In genomic region chr3:16841354-16841753, GRCh38 we compare ENCODE assay signal across 11 cellular contexts. TPM values are rescaled to one million over a fixed set of nuclear protein-coding genes. Genes with fewer than 3 reads are reported as not detected.
DNase-seq lines count a peak whose midpoint lies in the region; ATAC-seq and TF ChIP-seq lines count a peak whose summit lies in the region.
"Had no signal": no experiment of that assay in that cellular context is flagged by ENCODE, and none has a peak within 500 bp of the region (broad histone marks: within the 10 kb centered on the region; RNA-seq: fewer than 3 reads in every experiment).

No MANE protein-coding gene starts in this region.

- no peaks in the 10 kb centered on the region for H3K9me2 ChIP-seq in OCI-LY7 (ENCODE audit: insufficient read depth, low read length)

- H3K4me1 Mint-ChIP-seq in activated naive CD4-positive, alpha-beta T cell treated with anti-CD3 and anti-CD28 coated beads for 36 hours (ENCODE audit: low read depth), result peaks cover 68% of the 10 kb centered on the region
- H3K4me1 Mint-ChIP-seq in effector memory CD8-positive, alpha-beta T cell (ENCODE audit: low read depth in 2 of 2), result peaks cover 42 to 63% of the 10 kb centered on the region in 2 donors
- peaks cover 59% of the 10 kb centered on the region for H3K4me1 Mint-ChIP-seq in stimulated activated memory B cell treated with anti-CD40 and anti-IgM and Interleukin-4, amounts not matched to agents 10 μg/mL and 1 μg/mL and 100 μg/mL, for 72 hours

- BruUV-seq in OCI-LY7 (replicated peaks; lab: Mats Ljungman, UMichigan), result no TSS peak

- DNase-seq in activated naive CD4-positive, alpha-beta T cell treated with anti-CD3 and anti-CD28 coated beads for 36 hours, result no peak
- no peak for DNase-seq in activated naive CD4-positive, alpha-beta T cell treated with anti-CD3 and anti-CD28 coated beads, Interleukin-2, amount 50 U/mL, for 72 hours (ENCODE audit: low spot score in 2 of 2)
- DNase-seq in OCI-LY7 (ENCODE audit: low spot score) (peak; percentile 18), GM10266 (ENCODE audit: extremely low spot score) (no peak), adrenal gland (no peak)
- no peak for DNase-seq in effector memory CD8-positive, alpha-beta T cell
- DNase-seq: activated CD4-positive, CD25-positive, alpha-beta regulatory T cell; NCI-H446; retina had no signal

- no peaks in the 10 kb centered on the region for H3K79me2 ChIP-seq in OCI-LY7 (ENCODE audit: insufficient read depth, low read depth, low read length)

- H4K20me1 ChIP-seq in OCI-LY7 (ENCODE audit: insufficient read depth, low read length), result no peaks in the 10 kb centered on the region

- peak overlapping the region; percentile 93 for H3K27ac Mint-ChIP-seq in activated naive CD4-positive, alpha-beta T cell treated with anti-CD3 and anti-CD28 coated beads for 36 hours
- peak overlapping the region in 1 of 2 donors; percentile 92 for H3K27ac Mint-ChIP-seq in activated naive CD4-positive, alpha-beta T cell treated with anti-CD3 and anti-CD28 coated beads, Interleukin-2, amount 50 U/mL, for 72 hours
- peak overlapping the region; percentile 96 to 99 for H3K27ac Mint-ChIP-seq in effector memory CD8-positive, alpha-beta T cell
- peak overlapping the region; percentile 98 for H3K27ac Mint-ChIP-seq in stimulated activated memory B cell treated with anti-CD40 and anti-IgM and Interleukin-4, amounts not matched to agents 10 μg/mL and 1 μg/mL and 100 μg/mL, for 72 hours

- WGBS in adrenal gland, 4 donors, result 30 to 43% (median 37%) methylated on average over 6 of the region's 6 CpGs

- TF ChIP-seq CTCF in OCI-LY7 (conservative IDR thresholded peaks at IDR 0.05; ENCODE audit: low read length), result no peak
- TF ChIP-seq CTCF in GM10266 (IDR thresholded peaks at IDR 0.05; ENCODE audit: control insufficient read depth, insufficient read depth, low read depth, missing control alignments), result no peak
- TF ChIP-seq CTCF in adrenal gland (IDR thresholded peaks at IDR 0.05), result no peak

- no peaks in the 10 kb centered on the region for H3K27me3 Mint-ChIP-seq in activated naive CD4-positive, alpha-beta T cell treated with anti-CD3 and anti-CD28 coated beads for 36 hours (ENCODE audit: low read depth)
- no peaks in the 10 kb centered on the region for H3K27me3 Mint-ChIP-seq in effector memory CD8-positive, alpha-beta T cell
- no peaks in the 10 kb centered on the region for H3K27me3 Mint-ChIP-seq in stimulated activated memory B cell treated with anti-CD40 and anti-IgM and Interleukin-4, amounts not matched to agents 10 μg/mL and 1 μg/mL and 100 μg/mL, for 72 hours

- H2AFZ ChIP-seq in OCI-LY7 (ENCODE audit: low read length), result peak overlapping the region; percentile 99

- no peak for ATAC-seq in activated naive CD4-positive, alpha-beta T cell treated with anti-CD3 and anti-CD28 coated beads, Interleukin-2, amount 50 U/mL, for 72 hours
- ATAC-seq in effector memory CD8-positive, alpha-beta T cell (replicated peaks), result no peak
- ATAC-seq in stimulated activated memory B cell treated with anti-CD40 and anti-IgM and Interleukin-4, amounts not matched to agents 10 μg/mL and 1 μg/mL and 100 μg/mL, for 72 hours, result no peak
- ATAC-seq in GM21360 (IDR thresholded peaks at IDR 0.05; ENCODE audit: unreplicated experiment), result no peak

- H3K27ac ChIP-seq in OCI-LY7 (ENCODE audit: low read depth, low read length, poor library complexity, severe bottlenecking) (peak overlapping the region; percentile 80), adrenal gland (peak overlapping the region in 2 of 5 donors; percentile 17 to 66)

- TF ChIP-seq POLR2A in adrenal gland (IDR thresholded peaks at IDR 0.05), result no peak

- no peaks in the 10 kb centered on the region for H3K36me3 ChIP-seq in OCI-LY7 (ENCODE audit: insufficient read depth, low read length)
- no peaks in the 10 kb centered on the region for H3K36me3 ChIP-seq in adrenal gland (replicated peaks in 1 of 2)

- no peaks in the 10 kb centered on the region for H3K27me3 ChIP-seq in adrenal gland

- H3K9me3 ChIP-seq in OCI-LY7 (ENCODE audit: low read length), result no peaks in the 10 kb centered on the region
- no peaks in the 10 kb centered on the region for H3K9me3 ChIP-seq in adrenal gland (replicated peaks in 1 of 3)

- CTCF ChIA-PET in activated naive CD4-positive, alpha-beta T cell treated with anti-CD3 and anti-CD28 coated beads for 36 hours (lab: Charles Lee), result interaction anchor here (1.2 to 1.7 kb wide), 2 partner anchors 13 to 49 kb away, joined by 3 to 6 read pairs; no protein-coding TSS in a partner anchor
- CTCF ChIA-PET in OCI-LY7 (lab: Charles Lee; ENCODE audit: unreplicated experiment), result interaction anchor here (1.1 kb wide), 1 partner anchor 43 kb away, joined by 3 read pairs; no protein-coding TSS in a partner anchor

- intact Hi-C loops in activated naive CD4-positive, alpha-beta T cell treated with anti-CD3 and anti-CD28 coated beads for 36 hours (cut with micrococcal nuclease), result loop anchor here (1.0 to 5.0 kb wide), 3 partner anchors 17 to 534 kb away; partner anchors contain the start of gene RFTN1
- intact Hi-C loops in OCI-LY7 (cut with micrococcal nuclease; ENCODE audit: unreplicated experiment) (loop anchor here (2.0 to 5.0 kb wide), 3 partner anchors 71 to 356 kb away; no protein-coding TSS in a partner anchor), adrenal gland (cut with DNase I) (no loop called here)

- POLR2A ChIA-PET in OCI-LY7 (lab: Charles Lee), result interaction anchor here (0.8 to 4.4 kb wide), 19 partner anchors 8 to 353 kb away, joined by 3 to 25 read pairs (median 5); partner anchors contain the start of gene PLCL2

- peak overlapping the region; percentile 93 for H3K4me2 ChIP-seq in OCI-LY7 (ENCODE audit: low read length)

- peak overlapping the region; percentile 60 for H3K4me3 Mint-ChIP-seq in activated naive CD4-positive, alpha-beta T cell treated with anti-CD3 and anti-CD28 coated beads for 36 hours
- H3K4me3 Mint-ChIP-seq in effector memory CD8-positive, alpha-beta T cell, result peak overlapping the region; percentile 83 to 87
- H3K4me3 Mint-ChIP-seq in stimulated activated memory B cell treated with anti-CD40 and anti-IgM and Interleukin-4, amounts not matched to agents 10 μg/mL and 1 μg/mL and 100 μg/mL, for 72 hours, result peak overlapping the region; percentile 68

- H3K4me3 ChIP-seq in OCI-LY7 (ENCODE audit: low read depth, low read length, poor library complexity, severe bottlenecking) (peak overlapping the region; percentile 65), adrenal gland (peak overlapping the region in 1 of 4 donors; percentile 59)

- no peaks in the 10 kb centered on the region for H3K9me3 Mint-ChIP-seq in activated naive CD4-positive, alpha-beta T cell treated with anti-CD3 and anti-CD28 coated beads for 36 hours
- no peaks in the 10 kb centered on the region for H3K9me3 Mint-ChIP-seq in activated naive CD4-positive, alpha-beta T cell treated with anti-CD3 and anti-CD28 coated beads, Interleukin-2, amount 50 U/mL, for 72 hours
- H3K9me3 Mint-ChIP-seq in effector memory CD8-positive, alpha-beta T cell, result no peaks in the 10 kb centered on the region
- no peaks in the 10 kb centered on the region for H3K9me3 Mint-ChIP-seq in stimulated activated memory B cell treated with anti-CD40 and anti-IgM and Interleukin-4, amounts not matched to agents 10 μg/mL and 1 μg/mL and 100 μg/mL, for 72 hours

- no peaks in the 10 kb centered on the region for H3K36me3 Mint-ChIP-seq in activated naive CD4-positive, alpha-beta T cell treated with anti-CD3 and anti-CD28 coated beads for 36 hours (ENCODE audit: low read depth)
- H3K36me3 Mint-ChIP-seq in activated naive CD4-positive, alpha-beta T cell treated with anti-CD3 and anti-CD28 coated beads, Interleukin-2, amount 50 U/mL, for 72 hours, result no peaks in the 10 kb centered on the region
- H3K36me3 Mint-ChIP-seq in effector memory CD8-positive, alpha-beta T cell (ENCODE audit: insufficient read depth), result peaks cover 18% of the 10 kb centered on the region
- H3K36me3 Mint-ChIP-seq in stimulated activated memory B cell treated with anti-CD40 and anti-IgM and Interleukin-4, amounts not matched to agents 10 μg/mL and 1 μg/mL and 100 μg/mL, for 72 hours, result no peaks in the 10 kb centered on the region

- H3K4me1 ChIP-seq in OCI-LY7 (ENCODE audit: insufficient read depth, low read length, poor library complexity, severe bottlenecking) (peaks cover 56% of the 10 kb centered on the region), adrenal gland (replicated peaks in 1 of 2) (peaks cover 16 to 35% of the 10 kb centered on the region in 2 donors)

RNA-seq across cellular contexts. Expression of gene PLCL2, which starts 43.4 kb away (rescaled TPM):
- 10 to 100 TPM; 19.9 to 20.5 TPM for total RNA-seq in activated naive CD4-positive, alpha-beta T cell treated with anti-CD3 and anti-CD28 coated beads for 36 hours
- 10 to 100 TPM; 17.8 to 20.5 TPM for total RNA-seq in activated naive CD4-positive, alpha-beta T cell treated with anti-CD3 and anti-CD28 coated beads, Interleukin-2, amount 50 U/mL, for 72 hours
- total RNA-seq in OCI-LY7 (2014; rRNA removed; shearing (Covaris generic)), result 41.6 and 42.8 TPM in 2 replicates
- total RNA-seq in OCI-LY7 (2022) (34.1 and 41.1 TPM in 2 replicates), adrenal gland (10 to 100 TPM; 10.9 to 39.6 (median 32.1) TPM)
- 10 to 100 TPM in 1 of 3 donors, 1 to 10 TPM in 2; 4.5 to 25.9 (median 7.1) TPM for polyA plus RNA-seq in adrenal gland

Comparison
In these comparisons a context has a peak if more than half of its experiments do, and no peak if none do; other contexts are left out.
1. intact Hi-C loops: an anchor here in activated naive CD4-positive, alpha-beta T cell treated with anti-CD3 and anti-CD28 coated beads for 36 hours (1.0 to 5.0 kb wide) and OCI-LY7 (2.0 to 5.0 kb wide); none called in adrenal gland.